In the genomic region with DNA sequence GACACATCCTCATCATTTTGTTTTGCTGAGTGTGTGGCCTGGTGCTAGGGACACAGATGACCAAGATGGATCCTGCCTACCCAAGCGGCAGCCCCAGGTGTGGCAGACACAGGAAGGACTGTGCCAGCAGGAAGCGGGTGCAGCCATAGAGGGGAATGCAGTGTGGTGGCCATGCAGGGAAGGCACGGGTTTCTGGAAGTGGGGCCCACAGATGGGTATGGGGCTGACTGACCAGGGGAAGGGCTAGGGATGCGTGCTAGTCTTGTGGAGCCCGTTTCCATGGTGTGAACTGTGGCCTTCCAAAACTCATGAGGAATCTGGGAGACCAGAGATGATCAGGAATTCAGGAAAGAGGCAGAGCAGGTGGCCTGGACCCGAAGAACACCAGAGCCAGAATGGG, we compare ENCODE assay signal across 22 cellular contexts. TPM values are rescaled to one million over a fixed set of nuclear protein-coding genes. Genes with fewer than 3 reads are reported as not detected.
DNase-seq lines count a peak whose midpoint lies in the region; ATAC-seq and TF ChIP-seq lines count a peak whose summit lies in the region.
"Had no signal": no experiment of that assay in that cellular context is flagged by ENCODE, and none has a peak within 500 bp of the region (broad histone marks: within the 10 kb centered on the region; RNA-seq: fewer than 3 reads in every experiment).

No MANE protein-coding gene starts in this region.

- no peak overlapping the region for H4K5ac ChIP-seq in H9 (ENCODE audit: insufficient read length, low read depth, low read length)

- ATAC-seq in effector memory CD8-positive, alpha-beta T cell (replicated peaks): no peak
- ATAC-seq in GM21367 (IDR thresholded peaks at IDR 0.05; ENCODE audit: unreplicated experiment): no peak
- ATAC-seq: HCT116 had no signal

- H3K9me3 Mint-ChIP-seq in activated naive CD4-positive, alpha-beta T cell treated with anti-CD3 and anti-CD28 coated beads, Interleukin-2, amount 10 ng/mL, durations not matched to agents 7 days and 5 days: no peaks in the 10 kb centered on the region
- no peaks in the 10 kb centered on the region for H3K9me3 Mint-ChIP-seq in H9
- no peaks in the 10 kb centered on the region for H3K9me3 Mint-ChIP-seq in effector memory CD8-positive, alpha-beta T cell

- no peaks in the 10 kb centered on the region for H3K79me2 ChIP-seq in H9 (ENCODE audit: insufficient read depth, low read length)

- H2BK120ac ChIP-seq in H9 (ENCODE audit: low read depth, low read length, poor library complexity, severe bottlenecking): no peak overlapping the region
- no peak overlapping the region for H2BK120ac ChIP-seq in neuronal stem cell (ENCODE audit: low read depth, low read length)

- no peaks in the 10 kb centered on the region for H3K4me1 Mint-ChIP-seq in activated naive CD4-positive, alpha-beta T cell treated with anti-CD3 and anti-CD28 coated beads, Interleukin-2, amount 10 ng/mL, durations not matched to agents 7 days and 5 days
- H3K4me1 Mint-ChIP-seq in H9: 0 out of 4 replicates have a peak, but pooled peaks cover 0 to 2% of the 10 kb centered on the region in 2 experiments
- peaks cover 0 to 4% of the 10 kb centered on the region in 2 donors for H3K4me1 Mint-ChIP-seq in effector memory CD8-positive, alpha-beta T cell (ENCODE audit: low read depth in 2 of 2)

- H3K36me3 Mint-ChIP-seq in activated naive CD4-positive, alpha-beta T cell treated with anti-CD3 and anti-CD28 coated beads, Interleukin-2, amount 10 ng/mL, durations not matched to agents 7 days and 5 days: peaks cover 23% of the 10 kb centered on the region
- H3K36me3 Mint-ChIP-seq in H9 (ENCODE audit: insufficient read depth in 1 of 3, low read depth in 3 of 3): peaks cover 12 to 48% (median 30%) of the 10 kb centered on the region in 3 experiments; a peak in 6 of 7 replicates
- peaks cover 49% of the 10 kb centered on the region for H3K36me3 Mint-ChIP-seq in effector memory CD8-positive, alpha-beta T cell (ENCODE audit: insufficient read depth)

- no peak overlapping the region for H2AK5ac ChIP-seq in H9 (ENCODE audit: insufficient read length, low read length)
- H2AK5ac ChIP-seq in neuronal stem cell (ENCODE audit: low read depth, low read length): no peak overlapping the region

- no peak overlapping the region for H3K4me3 ChIP-seq in neuronal stem cell (ENCODE audit: low read length in 2 of 2)
- H3K4me3 ChIP-seq: breast epithelium, colonic mucosa, thoracic aorta, vagina had no signal

- no peaks in the 10 kb centered on the region for H4K20me1 ChIP-seq in H9 (ENCODE audit: control insufficient read depth, insufficient read depth, insufficient read length)

- no peak overlapping the region for H3K9ac ChIP-seq in H9 (ENCODE audit: extremely low read depth, insufficient read length, low read length)
- no peak overlapping the region for H3K9ac ChIP-seq in neuronal stem cell (ENCODE audit: low read depth, low read length, poor library complexity)

- H2BK12ac ChIP-seq in H9 (ENCODE audit: insufficient read length, low read depth, low read length) (no peak overlapping the region), neuronal stem cell (ENCODE audit: low read length) (no peak overlapping the region)

- no peak overlapping the region for H4K91ac ChIP-seq in H9 (ENCODE audit: insufficient read length, low read depth, low read length)
- H4K91ac ChIP-seq in neuronal stem cell (ENCODE audit: low read depth, low read length, poor library complexity): no peak overlapping the region

- H3K9me3 ChIP-seq in H9 (ENCODE audit: control insufficient read depth, low read depth, low read length) (no peaks in the 10 kb centered on the region), neuronal stem cell (replicated peaks in 1 of 2; ENCODE audit: control insufficient read depth in 2 of 2, insufficient read depth in 1 of 2, low read depth in 1 of 2, low read length in 2 of 2) (no peaks in the 10 kb centered on the region)
- H3K9me3 ChIP-seq: BE2C, breast epithelium, colonic mucosa, thoracic aorta, vagina had no signal

- H3K4ac ChIP-seq in H9 (ENCODE audit: low read depth, low read length) (no peak overlapping the region), neuronal stem cell (ENCODE audit: low read length) (no peak overlapping the region)

- no peak overlapping the region for H2BK20ac ChIP-seq in H9 (ENCODE audit: low read depth, low read length, poor library complexity, severe bottlenecking)

- H2AFZ ChIP-seq in H9 (ENCODE audit: low read length) (no peak overlapping the region), neuronal stem cell (ENCODE audit: low read length) (no peak overlapping the region)

- no peak overlapping the region for H3K4me3 Mint-ChIP-seq in activated naive CD4-positive, alpha-beta T cell treated with anti-CD3 and anti-CD28 coated beads, Interleukin-2, amount 10 ng/mL, durations not matched to agents 7 days and 5 days
- no peak overlapping the region for H3K4me3 Mint-ChIP-seq in H9
- no peak overlapping the region for H3K4me3 Mint-ChIP-seq in effector memory CD8-positive, alpha-beta T cell

- TF ChIP-seq CTCF in H9 (conservative IDR thresholded peaks at IDR 0.05): no peak

- peaks cover 40 to 92% of the 10 kb centered on the region in 2 donors for H3K36me3 ChIP-seq in neuronal stem cell (replicated peaks in 1 of 2; ENCODE audit: control insufficient read depth in 2 of 2, insufficient read depth in 2 of 2, low read length in 2 of 2)
- H3K36me3 ChIP-seq: breast epithelium, thoracic aorta had no signal

- H3K27ac ChIP-seq in H9 (ENCODE audit: insufficient read length, low read depth, low read length) (no peak overlapping the region), neuronal stem cell (replicated peaks; ENCODE audit: low read length) (no peak overlapping the region)
- H3K27ac ChIP-seq: breast epithelium, colonic mucosa, thoracic aorta, vagina had no signal

- H4K8ac ChIP-seq in H9 (replicated peaks; ENCODE audit: insufficient read length, low read depth, low read length): no peak overlapping the region
- H4K8ac ChIP-seq in neuronal stem cell (ENCODE audit: low read depth, low read length): no peak overlapping the region

- no peaks in the 10 kb centered on the region for H3K4me1 ChIP-seq in H9 (ENCODE audit: insufficient read depth, low read length)
- peaks cover 5 to 7% of the 10 kb centered on the region in 2 donors for H3K4me1 ChIP-seq in neuronal stem cell (ENCODE audit: control insufficient read depth in 2 of 2, insufficient read depth in 1 of 2, low read depth in 1 of 2, low read length in 2 of 2)
- H3K4me1 ChIP-seq: breast epithelium, colonic mucosa, vagina had no signal

- no peaks in the 10 kb centered on the region for H3K27me3 Mint-ChIP-seq in activated naive CD4-positive, alpha-beta T cell treated with anti-CD3 and anti-CD28 coated beads, Interleukin-2, amount 10 ng/mL, durations not matched to agents 7 days and 5 days
- H3K27me3 Mint-ChIP-seq in H9 (ENCODE audit: low read depth): no peaks in the 10 kb centered on the region
- no peaks in the 10 kb centered on the region for H3K27me3 Mint-ChIP-seq in effector memory CD8-positive, alpha-beta T cell

- no CpG with 5 or more reads among the region's 6 CpGs for WGBS in H9 (ENCODE audit: extremely low coverage, insufficient read length, low lambda C conversion rate)
- no CpG with 5 or more reads among the region's 6 CpGs for WGBS in neuronal stem cell (ENCODE audit: extremely low coverage in 2 of 2, insufficient read length in 2 of 2, insufficient replicate concordance in 1 of 2), 2 donors

- peak overlapping the region; percentile 75 for H3K27ac Mint-ChIP-seq in activated naive CD4-positive, alpha-beta T cell treated with anti-CD3 and anti-CD28 coated beads, Interleukin-2, amount 10 ng/mL, durations not matched to agents 7 days and 5 days
- H3K27ac Mint-ChIP-seq in H9: peak overlapping the region in 2 of 3 experiments; percentile 48 to 81; a peak in 3 of 7 replicates
- H3K27ac Mint-ChIP-seq in effector memory CD8-positive, alpha-beta T cell: peak overlapping the region; percentile 60 to 81

- H3K56ac ChIP-seq in H9 (ENCODE audit: insufficient read length, low read depth, low read length): no peak overlapping the region

- H3K18ac ChIP-seq in H9 (ENCODE audit: insufficient read length, low read depth, low read length) (no peak overlapping the region), neuronal stem cell (ENCODE audit: low read length) (peak overlapping the region; percentile 35)

- H3K14ac ChIP-seq in H9 (ENCODE audit: insufficient read depth, low read length) (no peak overlapping the region), neuronal stem cell (ENCODE audit: low read length) (no peak overlapping the region)

- no peak overlapping the region for H2BK5ac ChIP-seq in H9 (ENCODE audit: insufficient read length, low read length)
- no peak overlapping the region for H2BK5ac ChIP-seq in neuronal stem cell (ENCODE audit: low read length)

- H3K27me3 ChIP-seq in H9 (ENCODE audit: insufficient read depth, low read length) (no peaks in the 10 kb centered on the region), neuronal stem cell (ENCODE audit: control insufficient read depth in 3 of 3, insufficient read depth in 3 of 3, low read depth in 1 of 3, low read length in 3 of 3) (no peaks in the 10 kb centered on the region)
- H3K27me3 ChIP-seq: BE2C, breast epithelium, colonic mucosa, vagina had no signal

- no peaks in the 10 kb centered on the region for H3K23me2 ChIP-seq in H9 (ENCODE audit: insufficient read length, low read depth, low read length, poor library complexity, severe bottlenecking)

- H3K23ac ChIP-seq in H9 (ENCODE audit: insufficient read length, low read depth, low read length) (no peak overlapping the region), neuronal stem cell (ENCODE audit: low read depth, low read length, poor library complexity) (peak overlapping the region; percentile 96)

- H2BK15ac ChIP-seq in H9 (ENCODE audit: low read depth, low read length): no peak overlapping the region
- H2BK15ac ChIP-seq in neuronal stem cell (ENCODE audit: low read length): no peak overlapping the region

- no peak overlapping the region for H3T11ph ChIP-seq in H9 (ENCODE audit: low read length)

- H3K79me1 ChIP-seq in H9 (ENCODE audit: insufficient read depth, low read depth, low read length, poor library complexity, severe bottlenecking): no peaks in the 10 kb centered on the region
- H3K79me1 ChIP-seq in neuronal stem cell (ENCODE audit: low read depth, low read length): peaks cover 7% of the 10 kb centered on the region

- H3K4me2 ChIP-seq in H9 (ENCODE audit: insufficient read depth, insufficient read length, low read length) (no peak overlapping the region), neuronal stem cell (ENCODE audit: insufficient read depth, low read length, poor library complexity, severe bottlenecking) (no peak overlapping the region)

- DNase-seq in activated naive CD4-positive, alpha-beta T cell treated with anti-CD3 and anti-CD28 coated beads, Interleukin-2, amount 10 ng/mL, durations not matched to agents 7 days and 5 days: no peak
- no peak for DNase-seq in activated naive CD4-positive, alpha-beta T cell treated with Interleukin-2 at 50 U/mL for 16 hours
- DNase-seq in H9 (no peak), neuronal stem cell (ENCODE audit: low spot score) (no peak), DMS79 treated with DMSO at 0.1 percent for 48 hours (lab: John Stamatoyannopoulos, UW) (no peak), 8988T (no peak)
- no peak for DNase-seq in effector memory CD8-positive, alpha-beta T cell
- DNase-seq: BE2C; Calu3; colonic mucosa; NCI-H1092; NCI-H187 treated with DMSO at 0.1 percent for 48 hours; NCI-H69; nucleus accumbens; RPMI8226; small intestine; stimulated activated CD4-positive, alpha-beta T cell treated with anti-CD3 and anti-CD28 coated beads, Interleukin-2, amount 100 ng/mL, for 24 hours had no signal

- CTCF ChIA-PET in activated naive CD4-positive, alpha-beta T cell treated with anti-CD3 and anti-CD28 coated beads, Interleukin-2, amount 10 ng/mL, durations not matched to agents 7 days and 5 days (lab: Charles Lee): no interaction called here

RNA-seq across cellular contexts. Expression of a gene that starts 33.5 kb away (rescaled TPM):
- 5.4 and 8.1 TPM in 2 replicates for total RNA-seq in H9 (2021)
- 27.0 TPM for polyA plus RNA-seq in neuronal stem cell (2013, experiment 1 of 2)
- polyA plus RNA-seq in neuronal stem cell (2013, experiment 2 of 2): 27.1 TPM

RNA-seq across cellular contexts. Expression of a gene that starts 36.3 kb away (rescaled TPM):
- 35.5 and 35.9 TPM in 2 replicates for total RNA-seq in H9 (2021)
- 23.0 TPM for polyA plus RNA-seq in neuronal stem cell (2013, experiment 1 of 2)
- 23.7 TPM for polyA plus RNA-seq in neuronal stem cell (2013, experiment 2 of 2)

RNA-seq across cellular contexts. Expression of a gene that starts 60.0 kb away (rescaled TPM):
- 36.0 TPM in 2 replicates for total RNA-seq in H9 (2021)
- 9.6 TPM for polyA plus RNA-seq in neuronal stem cell (2013, experiment 1 of 2)
- polyA plus RNA-seq in neuronal stem cell (2013, experiment 2 of 2): 9.4 TPM
